ENCODE assay signal across 35 cellular contexts in genomic region chr11:104338186-104338585, GRCh38.
DNase-seq lines count a peak whose midpoint lies in the region; ATAC-seq, FAIRE-seq and TF ChIP-seq lines count a peak whose summit lies in the region.
"Had no signal": no experiment of that assay in that cellular context is flagged by ENCODE, and none has a peak within 500 bp of the region (broad histone marks: within the 10 kb centered on the region; RNA-seq: fewer than 3 reads in every experiment).

No MANE protein-coding gene starts in this region.

- H3K36me3 Mint-ChIP-seq in activated CD8-positive, alpha-beta T cell treated with anti-CD3 and anti-CD28 coated beads, Interleukin-2, amount 10 ng/mL, durations not matched to agents 7 days and 5 days (ENCODE audit: low read depth) = no peaks in the 10 kb centered on the region
- H3K36me3 Mint-ChIP-seq: immature natural killer cell, neural progenitor cell had no signal

- H3K4me3 Mint-ChIP-seq in activated CD8-positive, alpha-beta T cell treated with anti-CD3 and anti-CD28 coated beads, Interleukin-2, amount 10 ng/mL, durations not matched to agents 7 days and 5 days = no peak overlapping the region
- H3K4me3 Mint-ChIP-seq: activated CD4-positive, alpha-beta T cell treated with anti-CD3 and anti-CD28 coated beads for 36 hours; activated T-helper 17 cell treated with anti-CD3 and anti-CD28 coated beads, Interleukin-2, amount 50 U/mL, for 72 hours; endodermal cell; immature natural killer cell; neural progenitor cell had no signal

- CTCF ChIA-PET in activated CD8-positive, alpha-beta T cell treated with anti-CD3 and anti-CD28 coated beads, Interleukin-2, amount 10 ng/mL, durations not matched to agents 7 days and 5 days (lab: Charles Lee) = no interaction called here

- H3K4me2 ChIP-seq in BLaER1 = peak overlapping the region; percentile 63; the same call in 1 of the 2 replicates
- H3K4me2 ChIP-seq: neural progenitor cell had no signal

- no peak overlapping the region for H3K27ac Mint-ChIP-seq in activated CD8-positive, alpha-beta T cell treated with anti-CD3 and anti-CD28 coated beads, Interleukin-2, amount 10 ng/mL, durations not matched to agents 7 days and 5 days
- H3K27ac Mint-ChIP-seq: activated CD4-positive, alpha-beta T cell treated with anti-CD3 and anti-CD28 coated beads for 36 hours; activated T-helper 17 cell treated with anti-CD3 and anti-CD28 coated beads, Interleukin-2, amount 50 U/mL, for 72 hours; endodermal cell; immature natural killer cell; neural progenitor cell had no signal

- H3K4me1 ChIP-seq in BLaER1 = peaks cover 22% of the 10 kb centered on the region
- H3K4me1 ChIP-seq in iPS-18a (ENCODE audit: control insufficient read depth, low read depth, low read length) = no peaks in the 10 kb centered on the region
- no peaks in the 10 kb centered on the region for H3K4me1 ChIP-seq in stomach
- H3K4me1 ChIP-seq: esophagus muscularis mucosa, neural progenitor cell, pancreas, SJSA1, testis had no signal

- 0 out of 2 replicates have a peak overlapping the region, but pooled peaks have one; percentile 16 for H3K4me3 ChIP-seq in BLaER1
- H3K4me3 ChIP-seq in bronchial epithelial cell (ENCODE audit: low read depth, low read length) = no peak overlapping the region
- H3K4me3 ChIP-seq in iPS-18a (ENCODE audit: low read length) = no peak overlapping the region
- no peak overlapping the region for H3K4me3 ChIP-seq in stomach
- H3K4me3 ChIP-seq: esophagus muscularis mucosa, neural progenitor cell, pancreas, SJSA1, testis had no signal

- TF ChIP-seq POLR2A in stomach (IDR thresholded peaks at IDR 0.05) = no peak

- TF ChIP-seq EP300 in stomach (IDR thresholded peaks at IDR 0.05) = no peak

- H3K9ac ChIP-seq in BLaER1 (no peak overlapping the region), iPS-18a (ENCODE audit: low read length) (peak overlapping the region; percentile 28)
- H3K9ac ChIP-seq: neural progenitor cell had no signal

- DNase-seq in LHCN-M2 (ENCODE audit: low read depth) (peak; percentile 40), bronchial epithelial cell (ENCODE audit: low read depth) (peak; percentile 62), stomach (no peak), Ammon's horn (ENCODE audit: low spot score) (no peak), NCI-H446 (lab: John Stamatoyannopoulos, UW) (no peak)
- no peak for DNase-seq in activated CD8-positive, alpha-beta T cell treated with anti-CD3 and anti-CD28 coated beads, Interleukin-2, amount 10 ng/mL, durations not matched to agents 7 days and 5 days
- DNase-seq: activated CD4-positive, alpha-beta T cell treated with anti-CD3 and anti-CD28 coated beads for 36 hours; activated naive CD4-positive, alpha-beta T cell treated with anti-CD3 and anti-CD28 coated beads, Interleukin-2, amount 50 U/mL, for 16 hours; amygdala; cortex of kidney; DMS 273 treated with DMSO at 0.1 percent for 48 hours; endodermal cell; H7; hypothalamus; immature natural killer cell; Karpas-422; mesendoderm; MV-4-11; NCI-H1436 treated with DMSO at 0.1 percent for 48 hours; NCI-H2081 treated with DMSO at 0.1 percent for 48 hours; pancreas; retina; stimulated activated naive CD4-positive, alpha-beta T cell treated with Interleukin-2 at 50 U/mL for 16 hours; T1000; testis had no signal

- TF ChIP-seq CTCF in bronchial epithelial cell (IDR thresholded peaks at IDR 0.05; ENCODE audit: insufficient read depth, low read length, severe bottlenecking) (no peak), stomach (IDR thresholded peaks at IDR 0.05) (no peak)

- H3K27me3 ChIP-seq in BLaER1 = no peaks in the 10 kb centered on the region
- no peaks in the 10 kb centered on the region for H3K27me3 ChIP-seq in bronchial epithelial cell (ENCODE audit: control insufficient read depth, insufficient read depth, low read length)
- no peaks in the 10 kb centered on the region for H3K27me3 ChIP-seq in iPS-18a (ENCODE audit: control insufficient read depth, insufficient read depth, low read length)
- H3K27me3 ChIP-seq in stomach = no peaks in the 10 kb centered on the region
- H3K27me3 ChIP-seq: esophagus muscularis mucosa, neural progenitor cell, SJSA1, testis had no signal

- POLR2A ChIA-PET in activated CD8-positive, alpha-beta T cell treated with anti-CD3 and anti-CD28 coated beads, Interleukin-2, amount 10 ng/mL, durations not matched to agents 7 days and 5 days (lab: Charles Lee) = no interaction called here

- H3K36me3 ChIP-seq in BLaER1 (no peaks in the 10 kb centered on the region), bronchial epithelial cell (ENCODE audit: control insufficient read depth, insufficient read depth, low read length) (no peaks in the 10 kb centered on the region), iPS-18a (ENCODE audit: control insufficient read depth, low read depth, low read length) (no peaks in the 10 kb centered on the region), stomach (no peaks in the 10 kb centered on the region)
- H3K36me3 ChIP-seq: esophagus muscularis mucosa, neural progenitor cell, pancreas, SJSA1 had no signal

- H3K9me3 ChIP-seq in BLaER1 (peaks cover 34% of the 10 kb centered on the region), iPS-18a (ENCODE audit: control insufficient read depth, low read depth, low read length) (no peaks in the 10 kb centered on the region), stomach (no peaks in the 10 kb centered on the region)
- H3K9me3 ChIP-seq: esophagus muscularis mucosa, pancreas, SJSA1, testis had no signal

- H3K27me3 Mint-ChIP-seq in activated CD8-positive, alpha-beta T cell treated with anti-CD3 and anti-CD28 coated beads, Interleukin-2, amount 10 ng/mL, durations not matched to agents 7 days and 5 days (ENCODE audit: low read depth) = no peaks in the 10 kb centered on the region
- H3K27me3 Mint-ChIP-seq: activated T-helper 17 cell treated with anti-CD3 and anti-CD28 coated beads, Interleukin-2, amount 50 U/mL, for 72 hours had no signal

- 72 to 86% (median 84%) methylated on average over 1 of the region's 1 CpG for WGBS in stomach, 5 donors

- FAIRE-seq in bronchial epithelial cell (lab: Jason Lieb, UNC) = no peak
- FAIRE-seq: GM12891, pancreas had no signal

- intact Hi-C loops in stomach (cut with DNase I; ENCODE audit: low total_unique reads) = no loop called here

- H3K27ac ChIP-seq in BLaER1 (no peak overlapping the region), iPS-18a (ENCODE audit: low read length) (no peak overlapping the region), stomach (no peak overlapping the region)
- H3K27ac ChIP-seq: esophagus muscularis mucosa, neural progenitor cell, pancreas, RWPE1, SJSA1, testis, VCaP had no signal

- no peaks in the 10 kb centered on the region for H3K9me3 Mint-ChIP-seq in activated CD8-positive, alpha-beta T cell treated with anti-CD3 and anti-CD28 coated beads, Interleukin-2, amount 10 ng/mL, durations not matched to agents 7 days and 5 days (ENCODE audit: insufficient read depth)
- H3K9me3 Mint-ChIP-seq: activated T-helper 17 cell treated with anti-CD3 and anti-CD28 coated beads, Interleukin-2, amount 50 U/mL, for 72 hours; immature natural killer cell; neural progenitor cell had no signal

- H4K20me1 ChIP-seq in BLaER1 = no peaks in the 10 kb centered on the region

- no peaks in the 10 kb centered on the region for H3K4me1 Mint-ChIP-seq in activated CD8-positive, alpha-beta T cell treated with anti-CD3 and anti-CD28 coated beads, Interleukin-2, amount 10 ng/mL, durations not matched to agents 7 days and 5 days (ENCODE audit: low read depth)
- H3K4me1 Mint-ChIP-seq: activated CD4-positive, alpha-beta T cell treated with anti-CD3 and anti-CD28 coated beads for 36 hours; activated T-helper 17 cell treated with anti-CD3 and anti-CD28 coated beads, Interleukin-2, amount 50 U/mL, for 72 hours had no signal

- no peak for ATAC-seq in activated CD8-positive, alpha-beta T cell treated with anti-CD3 and anti-CD28 coated beads, Interleukin-2, amount 10 ng/mL, durations not matched to agents 7 days and 5 days
- ATAC-seq: activated CD4-positive, alpha-beta T cell treated with anti-CD3 and anti-CD28 coated beads for 36 hours; activated T-helper 17 cell treated with anti-CD3 and anti-CD28 coated beads, Interleukin-2, amount 50 U/mL, for 72 hours; left lobe of liver; pancreas had no signal

Comparison
In these comparisons a context has a peak if more than half of its experiments do, and no peak if none do; other contexts are left out.
1. DNase-seq: peak in LHCN-M2 (single experiment) and bronchial epithelial cell (single experiment); none in stomach (single experiment), Ammon's horn (single experiment), NCI-H446 (0 of 2) and activated CD8-positive, alpha-beta T cell treated with anti-CD3 and anti-CD28 coated beads, Interleukin-2, amount 10 ng/mL, durations not matched to agents 7 days and 5 days (single experiment).